16 cellular contexts compared by ENCODE assay signal in genomic region chr21:43304621-43305335, GRCh38.
"Had no signal": no experiment of that assay in that cellular context is flagged by ENCODE, and none has a peak within 500 bp of the region (broad histone marks: within the 10 kb centered on the region; RNA-seq: fewer than 3 reads in every experiment).

No MANE protein-coding gene starts in this region.

- ATAC-seq: activated CD8-positive, alpha-beta T cell treated with anti-CD3 and anti-CD28 coated beads, Interleukin-2, amount 10 ng/mL, durations not matched to agents 7 days and 5 days; esophagus mucosa; pancreas; stimulated activated naive CD8-positive, alpha-beta T cell treated with anti-CD3 and anti-CD28 coated beads, Interleukin-15, Interleukin-2, amounts not matched to agents 100 U/mL and 50 U/mL, for 24 hours had no signal

- H3K4me3 ChIP-seq: coronary artery, lung, pancreas, skin epidermis, suprapubic skin had no signal

- H3K27me3 ChIP-seq: pancreas had no signal

- H3K9me3 ChIP-seq: pancreas, suprapubic skin had no signal

- DNase-seq: activated CD4-positive, alpha-beta T cell treated with anti-CD3 and anti-CD28 coated beads, Interleukin-2, amount 10 ng/mL, durations not matched to agents 24 days and 14 days; activated CD4-positive, CD25-positive, alpha-beta regulatory T cell; activated CD8-positive, alpha-beta memory T cell treated with anti-CD3 and anti-CD28 coated beads, Interleukin-2, amount 50 U/mL, for 4 hours; activated CD8-positive, alpha-beta T cell treated with anti-CD3 and anti-CD28 coated beads, Interleukin-2, amount 10 ng/mL, durations not matched to agents 7 days and 5 days; activated naive CD4-positive, alpha-beta T cell; central memory CD4-positive, alpha-beta T cell; kidney glomerular epithelial cell; stimulated activated CD4-positive, alpha-beta T cell treated with anti-CD3 and anti-CD28 coated beads, Interleukin-4, amount 100 ng/mL, for 24 hours; stimulated activated naive CD8-positive, alpha-beta T cell treated with anti-CD3 and anti-CD28 coated beads, Interleukin-15, Interleukin-2, amounts not matched to agents 100 U/mL and 50 U/mL, for 24 hours; trophoblast cell had no signal

- H3K4me3 Mint-ChIP-seq: activated CD4-positive, alpha-beta T cell treated with anti-CD3 and anti-CD28 coated beads, Interleukin-2, amount 10 ng/mL, durations not matched to agents 24 days and 14 days; activated CD8-positive, alpha-beta T cell treated with anti-CD3 and anti-CD28 coated beads, Interleukin-2, amount 10 ng/mL, durations not matched to agents 7 days and 5 days had no signal

- H3K27ac ChIP-seq: coronary artery, pancreas had no signal

- H3K4me1 ChIP-seq: pancreas had no signal

- H3K27me3 Mint-ChIP-seq: activated CD4-positive, alpha-beta T cell treated with anti-CD3 and anti-CD28 coated beads, Interleukin-2, amount 10 ng/mL, durations not matched to agents 24 days and 14 days had no signal

- FAIRE-seq: pancreas had no signal

- H3K27ac Mint-ChIP-seq: activated CD4-positive, alpha-beta T cell treated with anti-CD3 and anti-CD28 coated beads, Interleukin-2, amount 10 ng/mL, durations not matched to agents 24 days and 14 days; activated CD8-positive, alpha-beta T cell treated with anti-CD3 and anti-CD28 coated beads, Interleukin-2, amount 10 ng/mL, durations not matched to agents 7 days and 5 days had no signal

- H3K9me3 Mint-ChIP-seq: activated CD4-positive, alpha-beta T cell treated with anti-CD3 and anti-CD28 coated beads, Interleukin-2, amount 10 ng/mL, durations not matched to agents 24 days and 14 days had no signal

- H3K36me3 ChIP-seq: pancreas, suprapubic skin had no signal
